8 cellular contexts compared by ENCODE assay signal in the genomic region with DNA sequence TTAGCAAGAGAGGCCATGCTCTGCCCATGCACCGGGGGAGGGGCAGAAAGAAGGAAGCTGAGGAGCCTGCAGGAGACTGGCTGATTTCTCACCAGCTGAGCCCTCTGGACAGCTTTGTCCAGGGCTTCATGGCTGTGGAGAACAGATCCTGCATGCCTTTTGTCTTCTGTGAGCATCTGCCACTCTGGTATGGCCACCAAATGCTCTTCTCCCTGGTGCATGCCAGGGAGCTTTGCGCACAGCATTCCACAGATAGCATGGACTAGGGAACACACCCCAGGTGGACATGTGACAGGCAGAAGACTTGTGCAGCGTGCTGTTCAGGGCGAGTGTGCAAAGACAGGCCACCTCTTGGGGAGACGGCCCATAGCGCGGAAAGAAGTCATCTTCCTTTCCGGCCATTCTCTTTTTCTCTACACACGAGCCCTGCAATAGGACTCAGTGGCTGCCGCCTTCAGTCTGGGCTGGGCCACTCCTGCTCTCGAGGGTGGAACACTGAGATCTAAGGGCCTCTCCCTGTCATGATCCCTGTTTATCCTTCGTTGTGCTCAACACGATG. TPM values are rescaled to one million over a fixed set of nuclear protein-coding genes. Genes with fewer than 3 reads are reported as not detected.
DNase-seq lines count a peak whose midpoint lies in the region; ATAC-seq and TF ChIP-seq lines count a peak whose summit lies in the region.

No MANE protein-coding gene starts in this region.

- no peak for TF ChIP-seq RAD21 in SK-N-SH (IDR thresholded peaks at IDR 0.05; ENCODE audit: low read length)

- CTCF ChIA-PET in SK-N-SH (lab: Yijun Ruan, JAX): interaction anchor here (0.9 to 1.6 kb wide), 6 partner anchors 55 to 510 kb away, joined by 3 to 13 read pairs (median 4); partner anchors contain the start of gene GADD45G

- H3K9me3 ChIP-seq in SK-N-SH: no peaks in the 10 kb centered on the region
- no peaks in the 10 kb centered on the region for H3K9me3 ChIP-seq in esophagus muscularis mucosa
- no peaks in the 10 kb centered on the region for H3K9me3 ChIP-seq in muscle layer of duodenum (ENCODE audit: control insufficient read depth in 1 of 2, low read length in 2 of 2)

- TF ChIP-seq EP300 in SK-N-SH (IDR thresholded peaks at IDR 0.05; ENCODE audit: borderline replicate concordance in 1 of 2, low read depth in 1 of 2, low read length in 1 of 2) (no peak), esophagus muscularis mucosa (IDR thresholded peaks at IDR 0.05) (no peak)

- no peak for DNase-seq in SK-N-SH
- no peak for DNase-seq in esophagus muscularis mucosa (ENCODE audit: extremely low spot score)

- no peak overlapping the region for H3K4me2 ChIP-seq in SK-N-SH

- intact Hi-C loops in esophagus muscularis mucosa (cut with DNase I): no loop called here

- H3K79me2 ChIP-seq in SK-N-SH (ENCODE audit: insufficient read depth): no peaks in the 10 kb centered on the region

- POLR2A ChIA-PET in SK-N-SH (lab: Yijun Ruan, JAX): interaction anchor here (0.9 to 2.5 kb wide), 7 partner anchors 14 to 141 kb away, joined by 3 to 13 read pairs (median 5); partner anchors contain the start of gene GADD45G

- H3K9ac ChIP-seq in SK-N-SH: no peak overlapping the region

- H3K36me3 ChIP-seq in SK-N-SH (replicated peaks in 1 of 2; ENCODE audit: control insufficient read depth in 1 of 2, insufficient read depth in 2 of 2, low read length in 1 of 2) (no peaks in the 10 kb centered on the region), esophagus muscularis mucosa (no peaks in the 10 kb centered on the region), muscle layer of duodenum (ENCODE audit: control insufficient read depth in 1 of 2, insufficient read depth in 2 of 2, low read length in 2 of 2) (no peaks in the 10 kb centered on the region), urinary bladder (ENCODE audit: insufficient read depth) (no peaks in the 10 kb centered on the region)

- WGBS in SK-N-SH (ENCODE audit: low lambda C conversion rate): 60% methylated on average over 13 of the region's 13 CpGs
- 22% methylated on average over 12 of the region's 13 CpGs for WGBS in esophagus muscularis mucosa
- 22% methylated on average over 13 of the region's 13 CpGs for WGBS in urinary bladder

- no peak for TF ChIP-seq POLR2A in esophagus muscularis mucosa (IDR thresholded peaks at IDR 0.05; ENCODE audit: low read depth)

- peaks cover 0 to 43% of the 10 kb centered on the region in 2 experiments; a peak in 2 of 4 replicates for H3K4me1 ChIP-seq in SK-N-SH (ENCODE audit: control insufficient read depth in 1 of 2, insufficient read depth in 2 of 2, low read depth in 1 of 2, low read length in 1 of 2)
- H3K4me1 ChIP-seq in esophagus muscularis mucosa: peaks cover 21 to 36% (median 26%) of the 10 kb centered on the region in 4 donors
- peaks cover 9 to 32% of the 10 kb centered on the region in 2 donors for H3K4me1 ChIP-seq in muscle layer of duodenum (ENCODE audit: control insufficient read depth in 1 of 2, insufficient read depth in 2 of 2, low read length in 2 of 2)
- H3K4me1 ChIP-seq in urinary bladder (ENCODE audit: insufficient read depth): no peaks in the 10 kb centered on the region

- no peak overlapping the region for H2AFZ ChIP-seq in SK-N-SH (ENCODE audit: low read depth)

- H3K4me3 ChIP-seq in SK-N-SH (ENCODE audit: low read depth in 2 of 2, low read length in 1 of 2) (peak overlapping the region in 1 of 2 experiments; percentile 12; a peak in 2 of 4 replicates), esophagus muscularis mucosa (peak overlapping the region; percentile 37 to 52 (median 48)), muscle layer of duodenum (ENCODE audit: low read depth in 1 of 2, low read length in 2 of 2) (peak overlapping the region; percentile 44 to 53), urinary bladder (ENCODE audit: low read depth, low read length) (no peak overlapping the region)

- H3K27ac ChIP-seq in SK-N-SH (ENCODE audit: low read depth in 2 of 2, low read length in 1 of 2) (peak overlapping the region in 1 of 2 experiments; percentile 90; a peak in 2 of 4 replicates), esophagus muscularis mucosa (replicated peaks in 1 of 4) (peak overlapping the region; percentile 53 to 76 (median 71)), muscle layer of duodenum (ENCODE audit: low read length) (no peak overlapping the region), urinary bladder (ENCODE audit: low read depth) (peak overlapping the region; percentile 31)

- H3F3A ChIP-seq in SK-N-SH (replicated peaks; ENCODE audit: insufficient read depth): no peaks in the 10 kb centered on the region

- ATAC-seq in SK-N-SH treated with all-trans-retinoic acid at 6 μM for 48 hours: peak; percentile 34; the same call in 2 of the 3 replicates
- ATAC-seq in HG02678 (IDR thresholded peaks at IDR 0.05; ENCODE audit: unreplicated experiment): no peak
- ATAC-seq in GM21381 (IDR thresholded peaks at IDR 0.05; ENCODE audit: unreplicated experiment): no peak
- no peak for ATAC-seq in GM18517 (IDR thresholded peaks at IDR 0.05; ENCODE audit: unreplicated experiment)

- H4K20me1 ChIP-seq in SK-N-SH (ENCODE audit: insufficient read depth): no peaks in the 10 kb centered on the region

- H3K27me3 ChIP-seq in SK-N-SH (ENCODE audit: insufficient read depth) (no peaks in the 10 kb centered on the region), esophagus muscularis mucosa (no peaks in the 10 kb centered on the region), muscle layer of duodenum (ENCODE audit: low read depth, low read length) (no peaks in the 10 kb centered on the region)

- H3K9me2 ChIP-seq in SK-N-SH: no peaks in the 10 kb centered on the region

- TF ChIP-seq CTCF in SK-N-SH (IDR thresholded peaks at IDR 0.05) (no peak), esophagus muscularis mucosa (IDR thresholded peaks at IDR 0.05) (no peak)

TF ChIP-seq in SK-N-SH treated with all-trans-retinoic acid at 6 μM for 48 hours, 23 proteins besides CTCF, POLR2A, EP300 and RAD21:
- TF ChIP-seq ESRRG (CRISPR knock-in tag; IDR thresholded peaks at IDR 0.05) (no peak), RARB (CRISPR knock-in tag; IDR thresholded peaks at IDR 0.05) (no peak), SNAI2 (CRISPR knock-in tag; IDR thresholded peaks at IDR 0.05) (no peak)
- TF ChIP-seq, protein P1, sequence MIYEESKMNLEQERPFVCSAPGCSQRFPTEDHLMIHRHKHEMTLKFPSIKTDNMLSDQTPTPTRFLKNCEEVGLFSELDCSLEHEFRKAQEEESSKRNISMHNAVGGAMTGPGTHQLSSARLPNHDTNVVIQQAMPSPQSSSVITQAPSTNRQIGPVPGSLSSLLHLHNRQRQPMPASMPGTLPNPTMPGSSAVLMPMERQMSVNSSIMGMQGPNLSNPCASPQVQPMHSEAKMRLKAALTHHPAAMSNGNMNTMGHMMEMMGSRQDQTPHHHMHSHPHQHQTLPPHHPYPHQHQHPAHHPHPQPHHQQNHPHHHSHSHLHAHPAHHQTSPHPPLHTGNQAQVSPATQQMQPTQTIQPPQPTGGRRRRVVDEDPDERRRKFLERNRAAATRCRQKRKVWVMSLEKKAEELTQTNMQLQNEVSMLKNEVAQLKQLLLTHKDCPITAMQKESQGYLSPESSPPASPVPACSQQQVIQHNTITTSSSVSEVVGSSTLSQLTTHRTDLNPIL (CRISPR knock-in tag; IDR thresholded peaks at IDR 0.05; ENCODE audit: low read depth): no peak

TF ChIP-seq in SK-N-SH, 30 proteins besides CTCF, POLR2A, EP300 and RAD21 (continues in another document):
- no peak for TF ChIP-seq SMC3 (IDR thresholded peaks at IDR 0.05; ENCODE audit: low read depth, low read length)
- TF ChIP-seq, protein P2, sequence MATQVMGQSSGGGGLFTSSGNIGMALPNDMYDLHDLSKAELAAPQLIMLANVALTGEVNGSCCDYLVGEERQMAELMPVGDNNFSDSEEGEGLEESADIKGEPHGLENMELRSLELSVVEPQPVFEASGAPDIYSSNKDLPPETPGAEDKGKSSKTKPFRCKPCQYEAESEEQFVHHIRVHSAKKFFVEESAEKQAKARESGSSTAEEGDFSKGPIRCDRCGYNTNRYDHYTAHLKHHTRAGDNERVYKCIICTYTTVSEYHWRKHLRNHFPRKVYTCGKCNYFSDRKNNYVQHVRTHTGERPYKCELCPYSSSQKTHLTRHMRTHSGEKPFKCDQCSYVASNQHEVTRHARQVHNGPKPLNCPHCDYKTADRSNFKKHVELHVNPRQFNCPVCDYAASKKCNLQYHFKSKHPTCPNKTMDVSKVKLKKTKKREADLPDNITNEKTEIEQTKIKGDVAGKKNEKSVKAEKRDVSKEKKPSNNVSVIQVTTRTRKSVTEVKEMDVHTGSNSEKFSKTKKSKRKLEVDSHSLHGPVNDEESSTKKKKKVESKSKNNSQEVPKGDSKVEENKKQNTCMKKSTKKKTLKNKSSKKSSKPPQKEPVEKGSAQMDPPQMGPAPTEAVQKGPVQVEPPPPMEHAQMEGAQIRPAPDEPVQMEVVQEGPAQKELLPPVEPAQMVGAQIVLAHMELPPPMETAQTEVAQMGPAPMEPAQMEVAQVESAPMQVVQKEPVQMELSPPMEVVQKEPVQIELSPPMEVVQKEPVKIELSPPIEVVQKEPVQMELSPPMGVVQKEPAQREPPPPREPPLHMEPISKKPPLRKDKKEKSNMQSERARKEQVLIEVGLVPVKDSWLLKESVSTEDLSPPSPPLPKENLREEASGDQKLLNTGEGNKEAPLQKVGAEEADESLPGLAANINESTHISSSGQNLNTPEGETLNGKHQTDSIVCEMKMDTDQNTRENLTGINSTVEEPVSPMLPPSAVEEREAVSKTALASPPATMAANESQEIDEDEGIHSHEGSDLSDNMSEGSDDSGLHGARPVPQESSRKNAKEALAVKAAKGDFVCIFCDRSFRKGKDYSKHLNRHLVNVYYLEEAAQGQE (IDR thresholded peaks at IDR 0.05; ENCODE audit: low read depth, low read length): no peak
- no peak for TF ChIP-seq ZBTB33 (IDR thresholded peaks at IDR 0.05; ENCODE audit: borderline replicate concordance, low read depth)

RNA-seq across cellular contexts. Expression of gene GADD45G, which starts 56.7 kb away (rescaled TPM):
- 1.3 and 1.8 TPM in 2 replicates for polyA plus RNA-seq in SK-N-SH (2012; rRNA removed)
- 0.98 and 1.4 TPM in 2 replicates for polyA plus RNA-seq in SK-N-SH (2012; cell fraction: cytosol; rRNA removed)
- 3.2 and 7.4 TPM in 2 replicates for polyA plus RNA-seq in SK-N-SH (2012; cell fraction: nucleus; rRNA removed)
- total RNA-seq in esophagus muscularis mucosa: 100 to 1,000 TPM in 2 of 4 donors, 10 to 100 TPM in 2; 44.0 to 136 (median 103) TPM
- 3.9 TPM for total RNA-seq in urinary bladder
- 25.5 TPM for polyA plus RNA-seq in urinary bladder
